ENCODE assay signal across 10 cellular contexts in genomic region chr2:147689510-147689909, GRCh38.
DNase-seq lines count a peak whose midpoint lies in the region; ATAC-seq, FAIRE-seq and TF ChIP-seq lines count a peak whose summit lies in the region.
"Had no signal": no experiment of that assay in that cellular context is flagged by ENCODE, and none has a peak within 500 bp of the region (broad histone marks: within the 10 kb centered on the region; RNA-seq: fewer than 3 reads in every experiment).

No MANE protein-coding gene starts in this region.

- no peak for TF ChIP-seq POLR2A in upper lobe of left lung (IDR thresholded peaks at IDR 0.05)
- TF ChIP-seq POLR2A in gastrocnemius medialis (IDR thresholded peaks at IDR 0.05) = no peak

- ATAC-seq in Right ventricle myocardium inferior (peak; percentile 68), HG02970 (IDR thresholded peaks at IDR 0.05; ENCODE audit: low FRiP score, unreplicated experiment) (peak; percentile 99), upper lobe of left lung (ENCODE audit: low FRiP score in 2 of 2) (peak; percentile 69 to 84), gastrocnemius medialis (no peak)

- no peak for DNase-seq in Right ventricle myocardium inferior (ENCODE audit: missing footprints)
- DNase-seq in left ventricle myocardium inferior = no peak
- peak; percentile 89 for DNase-seq in NOMO-1 treated with dmso at 0.1 percent for 144 hours (lab: John Stamatoyannopoulos, UW; ENCODE audit: unreplicated experiment)
- peak in 1 of 2 donors; percentile 24 for DNase-seq in upper lobe of left lung
- DNase-seq in activated naive CD4-positive, alpha-beta T cell (lab: John Stamatoyannopoulos, UW) = no peak
- no peak for DNase-seq in gastrocnemius medialis
- DNase-seq in HTR-8/SVneo (ENCODE audit: insufficient read length, low spot score) = no peak
- DNase-seq: NCI-H510A treated with DMSO at 0.1 percent for 48 hours had no signal

- H3K27ac ChIP-seq in left ventricle myocardium inferior (replicated peaks) (no peak overlapping the region), upper lobe of left lung (no peak overlapping the region), gastrocnemius medialis (no peak overlapping the region)

- 59 to 65% methylated on average over 1 of the region's 1 CpG for WGBS in upper lobe of left lung, 2 donors

- no peak for TF ChIP-seq EP300 in upper lobe of left lung (IDR thresholded peaks at IDR 0.05)

- H3K27me3 ChIP-seq in left ventricle myocardium inferior (ENCODE audit: low read depth) (no peaks in the 10 kb centered on the region), upper lobe of left lung (no peaks in the 10 kb centered on the region), gastrocnemius medialis (no peaks in the 10 kb centered on the region)

- no peaks in the 10 kb centered on the region for H3K4me1 ChIP-seq in left ventricle myocardium inferior
- no peaks in the 10 kb centered on the region for H3K4me1 ChIP-seq in upper lobe of left lung
- H3K4me1 ChIP-seq in gastrocnemius medialis = no peaks in the 10 kb centered on the region

- H3K36me3 ChIP-seq in left ventricle myocardium inferior (no peaks in the 10 kb centered on the region), upper lobe of left lung (no peaks in the 10 kb centered on the region), gastrocnemius medialis (no peaks in the 10 kb centered on the region)

- H3K4me3 ChIP-seq in left ventricle myocardium inferior (no peak overlapping the region), upper lobe of left lung (no peak overlapping the region), gastrocnemius medialis (no peak overlapping the region)

- H3K9me3 ChIP-seq in left ventricle myocardium inferior (replicated peaks) (no peaks in the 10 kb centered on the region), upper lobe of left lung (no peaks in the 10 kb centered on the region), gastrocnemius medialis (no peaks in the 10 kb centered on the region)

- TF ChIP-seq CTCF in left ventricle myocardium inferior (IDR thresholded peaks at IDR 0.05; ENCODE audit: borderline replicate concordance) (no peak), upper lobe of left lung (IDR thresholded peaks at IDR 0.05) (no peak), gastrocnemius medialis (IDR thresholded peaks at IDR 0.05 in 4 of 5, conservative IDR thresholded peaks at IDR 0.05 in 1 of 5) (no peak)

- intact Hi-C loops in Right ventricle myocardium inferior (cut with DNase I) (no loop called here), left ventricle myocardium inferior (cut with micrococcal nuclease) (no loop called here), gastrocnemius medialis (cut with DNase I; ENCODE audit: low total_unique reads) (no loop called here)

- in situ Hi-C loops in gastrocnemius medialis (cut with MboI; ENCODE audit: low sequenced_read_pairs in 4 of 4) = no loop called here

- FAIRE-seq in HTR-8/SVneo (lab: Jason Lieb, UNC) = no peak
- FAIRE-seq: colon had no signal

Comparison
In these comparisons a context has a peak if more than half of its experiments do, and no peak if none do; other contexts are left out.
1. ATAC-seq: peak in Right ventricle myocardium inferior (single experiment), HG02970 (single experiment) and upper lobe of left lung (2 of 2); none in gastrocnemius medialis (0 of 2).